ENCODE assay signal across 2 cellular contexts in the genomic region with DNA sequence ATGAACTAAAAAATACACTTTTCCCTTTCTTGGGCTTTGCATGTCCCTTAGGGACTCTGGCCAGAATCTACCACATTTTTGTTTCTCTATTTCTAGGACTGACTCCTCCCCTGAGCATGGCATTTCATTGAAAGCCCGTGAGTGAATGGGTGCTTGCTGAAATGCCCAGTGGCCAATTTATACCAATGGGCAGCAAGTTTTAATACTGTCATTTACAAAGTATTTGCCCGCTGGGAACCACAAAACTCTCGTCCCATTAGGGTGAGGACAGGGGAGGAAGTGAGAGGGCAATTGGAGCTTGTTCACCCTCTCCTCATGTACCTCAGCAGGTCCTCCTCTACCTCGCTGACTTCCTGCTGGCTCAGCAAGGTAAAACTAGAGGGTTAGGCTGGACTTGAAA.
TF ChIP-seq lines count a peak whose summit lies in the region.

No MANE protein-coding gene starts in this region.

TF ChIP-seq in A549, 52 proteins besides CTCF, POLR2A, EP300 and RAD21:
- no peak for TF ChIP-seq JUN (IDR thresholded peaks at IDR 0.05)
- TF ChIP-seq HDAC2 (IDR thresholded peaks at IDR 0.05) = no peak
- no peak for TF ChIP-seq MYC (IDR thresholded peaks at IDR 0.05; ENCODE audit: borderline replicate concordance, low read length)
- no peak for TF ChIP-seq CHD4 (IDR thresholded peaks at IDR 0.05; ENCODE audit: borderline replicate concordance)
- no peak for TF ChIP-seq NR3C1 (IDR thresholded peaks at IDR 0.05)
- no peak for TF ChIP-seq NPAS2 (CRISPR knock-in tag; IDR thresholded peaks at IDR 0.05; ENCODE audit: borderline replicate concordance)
- TF ChIP-seq RCOR1 (IDR thresholded peaks at IDR 0.05; ENCODE audit: low read depth, low read length) = no peak
- TF ChIP-seq, protein P1, sequence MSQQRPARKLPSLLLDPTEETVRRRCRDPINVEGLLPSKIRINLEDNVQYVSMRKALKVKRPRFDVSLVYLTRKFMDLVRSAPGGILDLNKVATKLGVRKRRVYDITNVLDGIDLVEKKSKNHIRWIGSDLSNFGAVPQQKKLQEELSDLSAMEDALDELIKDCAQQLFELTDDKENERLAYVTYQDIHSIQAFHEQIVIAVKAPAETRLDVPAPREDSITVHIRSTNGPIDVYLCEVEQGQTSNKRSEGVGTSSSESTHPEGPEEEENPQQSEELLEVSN (IDR thresholded peaks at IDR 0.05; ENCODE audit: borderline replicate concordance, low read depth) = no peak
- TF ChIP-seq HEYL (CRISPR knock-in tag; IDR thresholded peaks at IDR 0.05) = no peak
- TF ChIP-seq CBX2 (IDR thresholded peaks at IDR 0.05; ENCODE audit: borderline replicate concordance, low read depth) = no peak
- TF ChIP-seq JUNB (IDR thresholded peaks at IDR 0.05) = no peak
- TF ChIP-seq BHLHE40 (IDR thresholded peaks at IDR 0.05; ENCODE audit: low read depth, low read length) = no peak
- no peak for TF ChIP-seq RFX5 (IDR thresholded peaks at IDR 0.05)
- TF ChIP-seq EHMT2 (IDR thresholded peaks at IDR 0.05; ENCODE audit: low read depth) = no peak
- TF ChIP-seq GATA3 (IDR thresholded peaks at IDR 0.05; ENCODE audit: borderline replicate concordance) = no peak
TF ChIP-seq in A549: peak in this region for 0.

TF ChIP-seq in IMR-90, 13 proteins besides CTCF, POLR2A, EP300 and RAD21 (continued from another document):
- no peak for TF ChIP-seq RCOR1 (IDR thresholded peaks at IDR 0.05; ENCODE audit: insufficient replicate concordance, low read length)
- TF ChIP-seq RFX5 (IDR thresholded peaks at IDR 0.05; ENCODE audit: low read depth, low read length) = no peak
- no peak for TF ChIP-seq CHD1 (IDR thresholded peaks at IDR 0.05; ENCODE audit: low read depth, low read length)
- no peak for TF ChIP-seq MAZ (IDR thresholded peaks at IDR 0.05; ENCODE audit: borderline replicate concordance, low read depth, low read length)
- TF ChIP-seq CEBPB (IDR thresholded peaks at IDR 0.05; ENCODE audit: low read depth, low read length) = no peak
- TF ChIP-seq MXI1 (IDR thresholded peaks at IDR 0.05; ENCODE audit: borderline replicate concordance, low read depth, low read length) = no peak
- no peak for TF ChIP-seq MAFK (IDR thresholded peaks at IDR 0.05; ENCODE audit: low read depth, low read length)
- TF ChIP-seq FOS (IDR thresholded peaks at IDR 0.05; ENCODE audit: low read depth, low read length) = no peak
- no peak for TF ChIP-seq USF2 (IDR thresholded peaks at IDR 0.05; ENCODE audit: low read depth, low read length)
- TF ChIP-seq BHLHE40 (IDR thresholded peaks at IDR 0.05; ENCODE audit: low read depth, low read length) = no peak
- TF ChIP-seq, protein P2, sequence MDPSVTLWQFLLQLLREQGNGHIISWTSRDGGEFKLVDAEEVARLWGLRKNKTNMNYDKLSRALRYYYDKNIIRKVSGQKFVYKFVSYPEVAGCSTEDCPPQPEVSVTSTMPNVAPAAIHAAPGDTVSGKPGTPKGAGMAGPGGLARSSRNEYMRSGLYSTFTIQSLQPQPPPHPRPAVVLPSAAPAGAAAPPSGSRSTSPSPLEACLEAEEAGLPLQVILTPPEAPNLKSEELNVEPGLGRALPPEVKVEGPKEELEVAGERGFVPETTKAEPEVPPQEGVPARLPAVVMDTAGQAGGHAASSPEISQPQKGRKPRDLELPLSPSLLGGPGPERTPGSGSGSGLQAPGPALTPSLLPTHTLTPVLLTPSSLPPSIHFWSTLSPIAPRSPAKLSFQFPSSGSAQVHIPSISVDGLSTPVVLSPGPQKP (IDR thresholded peaks at IDR 0.05; ENCODE audit: borderline replicate concordance, low read depth, low read length) = no peak
- no peak for TF ChIP-seq SMC3 (IDR thresholded peaks at IDR 0.05; ENCODE audit: low read depth, low read length)
